Comparison of ENCODE assay signal across 13 cellular contexts in genomic region chr2:45170976-45171514, GRCh38.
DNase-seq lines count a peak whose midpoint lies in the region; TF ChIP-seq lines count a peak whose summit lies in the region.
"Had no signal": no experiment of that assay in that cellular context is flagged by ENCODE, and none has a peak within 500 bp of the region (broad histone marks: within the 10 kb centered on the region; RNA-seq: fewer than 3 reads in every experiment).

No MANE protein-coding gene starts in this region.

- H3F3A ChIP-seq in neural progenitor cell (ENCODE audit: low read depth) = peaks cover 10% of the 10 kb centered on the region

- peaks cover 7% of the 10 kb centered on the region for H3K4me1 Mint-ChIP-seq in endodermal cell
- H3K4me1 Mint-ChIP-seq in neural progenitor cell = peaks cover 8% of the 10 kb centered on the region
- peaks cover 2% of the 10 kb centered on the region for H3K4me1 Mint-ChIP-seq in activated naive CD8-positive, alpha-beta T cell treated with anti-CD3 and anti-CD28 coated beads for 36 hours
- H3K4me1 Mint-ChIP-seq: central memory CD8-positive, alpha-beta T cell had no signal

- no TSS peak for BruUV-seq in OCI-LY7 (replicated peaks; lab: Mats Ljungman, UMichigan)

- H3K9me3 Mint-ChIP-seq in endodermal cell = no peaks in the 10 kb centered on the region
- H3K9me3 Mint-ChIP-seq in neural progenitor cell = no peaks in the 10 kb centered on the region
- no peaks in the 10 kb centered on the region for H3K9me3 Mint-ChIP-seq in activated naive CD8-positive, alpha-beta T cell treated with anti-CD3 and anti-CD28 coated beads for 36 hours
- H3K9me3 Mint-ChIP-seq: central memory CD8-positive, alpha-beta T cell had no signal

- H3K4me3 Mint-ChIP-seq in endodermal cell (peak overlapping the region; percentile 51), neural progenitor cell (no peak overlapping the region)
- H3K4me3 Mint-ChIP-seq in activated naive CD8-positive, alpha-beta T cell treated with anti-CD3 and anti-CD28 coated beads for 36 hours = no peak overlapping the region
- H3K4me3 Mint-ChIP-seq: activated CD8-positive, alpha-beta T cell treated with anti-CD3 and anti-CD28 coated beads, Interleukin-2, amount 10 ng/mL, durations not matched to agents 7 days and 5 days; central memory CD8-positive, alpha-beta T cell had no signal

- peaks cover 90% of the 10 kb centered on the region for H3K27me3 Mint-ChIP-seq in endodermal cell (ENCODE audit: insufficient read depth)
- H3K27me3 Mint-ChIP-seq in neural progenitor cell (ENCODE audit: insufficient read depth, low read depth) = peaks cover 41% of the 10 kb centered on the region
- peaks cover 68% of the 10 kb centered on the region for H3K27me3 Mint-ChIP-seq in activated naive CD8-positive, alpha-beta T cell treated with anti-CD3 and anti-CD28 coated beads for 36 hours

- H4K20me1 ChIP-seq in OCI-LY7 (ENCODE audit: insufficient read depth, low read length) (no peaks in the 10 kb centered on the region), neural progenitor cell (ENCODE audit: low read depth) (peaks cover 23% of the 10 kb centered on the region)

- H3K27ac ChIP-seq in OCI-LY7 (ENCODE audit: low read depth, low read length, poor library complexity, severe bottlenecking) = no peak overlapping the region
- H3K27ac ChIP-seq in endodermal cell (ENCODE audit: low read depth, low read length) = no peak overlapping the region
- H3K27ac ChIP-seq in neural progenitor cell = no peak overlapping the region

- H3K9ac ChIP-seq in endodermal cell (ENCODE audit: extremely low read depth, low read length, poor library complexity, severe bottlenecking) (no peak overlapping the region), neural progenitor cell (no peak overlapping the region)

- H3K4me2 ChIP-seq in OCI-LY7 (ENCODE audit: low read length) (no peak overlapping the region), neural progenitor cell (peak overlapping the region; percentile 91)

- DNase-seq in Daoy (ENCODE audit: low read depth) (peak; percentile 24), OCI-LY7 (ENCODE audit: low spot score) (no peak), endodermal cell (no peak), neural progenitor cell (ENCODE audit: low spot score) (no peak), UCSD-AML1 (lab: John Stamatoyannopoulos, UW; ENCODE audit: unreplicated experiment) (no peak), T-helper 2 cell (no peak)
- no peak for DNase-seq in activated T-cell treated with anti-CD3 and anti-CD28 coated beads, Interleukin-2, amount 50 U/mL, for 48 hours
- no peak for DNase-seq in activated naive CD8-positive, alpha-beta T cell treated with anti-CD3 and anti-CD28 coated beads for 36 hours
- DNase-seq: activated CD8-positive, alpha-beta T cell treated with anti-CD3 and anti-CD28 coated beads, Interleukin-2, amount 10 ng/mL, durations not matched to agents 7 days and 5 days; activated gamma-delta T cell treated with Interleukin-2 at 50 U/mL for 16 hours; NCI-H446; stimulated activated naive CD8-positive, alpha-beta T cell treated with anti-CD3 and anti-CD28 coated beads, Interleukin-15, Interleukin-2, amounts not matched to agents 100 U/mL and 50 U/mL, for 24 hours had no signal

- no peaks in the 10 kb centered on the region for H3K9me2 ChIP-seq in OCI-LY7 (ENCODE audit: insufficient read depth, low read length)

- 39 to 72% methylated on average over 13 to 16 of the region's 16 CpGs for WGBS in endodermal cell (ENCODE audit: insufficient coverage in 1 of 2, insufficient read length in 1 of 2), 2 experiments

- POLR2A ChIA-PET in OCI-LY7 (lab: Charles Lee) = no interaction called here

- H3K9me3 ChIP-seq in OCI-LY7 (ENCODE audit: low read length) (no peaks in the 10 kb centered on the region), endodermal cell (ENCODE audit: control insufficient read depth, low read length) (no peaks in the 10 kb centered on the region), neural progenitor cell (ENCODE audit: low read depth) (no peaks in the 10 kb centered on the region)

- intact Hi-C loops in OCI-LY7 (cut with micrococcal nuclease; ENCODE audit: unreplicated experiment) = no loop called here

- peaks cover 93% of the 10 kb centered on the region for H3K27me3 ChIP-seq in endodermal cell (ENCODE audit: control insufficient read depth, insufficient read depth, low read length, poor library complexity, severe bottlenecking)
- peaks cover 88% of the 10 kb centered on the region for H3K27me3 ChIP-seq in neural progenitor cell

- peaks cover 8% of the 10 kb centered on the region for H3K4me1 ChIP-seq in OCI-LY7 (ENCODE audit: insufficient read depth, low read length, poor library complexity, severe bottlenecking)
- peaks cover 3% of the 10 kb centered on the region for H3K4me1 ChIP-seq in endodermal cell (ENCODE audit: control insufficient read depth, insufficient read depth, low read length)
- peaks cover 18% of the 10 kb centered on the region for H3K4me1 ChIP-seq in neural progenitor cell

- CTCF ChIA-PET in OCI-LY7 (lab: Charles Lee; ENCODE audit: unreplicated experiment) = no interaction called here

- TF ChIP-seq CTCF in OCI-LY7 (conservative IDR thresholded peaks at IDR 0.05; ENCODE audit: low read length) (no peak), endodermal cell (conservative IDR thresholded peaks at IDR 0.05) (no peak), neural progenitor cell (IDR thresholded peaks at IDR 0.05) (no peak)

- H3K36me3 Mint-ChIP-seq in endodermal cell (ENCODE audit: low read depth) = no peaks in the 10 kb centered on the region
- H3K36me3 Mint-ChIP-seq in neural progenitor cell = no peaks in the 10 kb centered on the region
- no peaks in the 10 kb centered on the region for H3K36me3 Mint-ChIP-seq in activated naive CD8-positive, alpha-beta T cell treated with anti-CD3 and anti-CD28 coated beads for 36 hours

- H3K4me3 ChIP-seq in OCI-LY7 (ENCODE audit: low read depth, low read length, poor library complexity, severe bottlenecking) (no peak overlapping the region), endodermal cell (ENCODE audit: low read length) (peak overlapping the region; percentile 72), neural progenitor cell (no peak overlapping the region)

- H3K27ac Mint-ChIP-seq in endodermal cell (no peak overlapping the region), neural progenitor cell (no peak overlapping the region)
- H3K27ac Mint-ChIP-seq in activated naive CD8-positive, alpha-beta T cell treated with anti-CD3 and anti-CD28 coated beads for 36 hours = no peak overlapping the region
- H3K27ac Mint-ChIP-seq: activated CD8-positive, alpha-beta T cell treated with anti-CD3 and anti-CD28 coated beads, Interleukin-2, amount 10 ng/mL, durations not matched to agents 7 days and 5 days had no signal

- H2AFZ ChIP-seq in OCI-LY7 (ENCODE audit: low read length) (peak overlapping the region; percentile 58; the same call in 1 of the 2 replicates), neural progenitor cell (replicated peaks) (no peak overlapping the region)

- H3K79me2 ChIP-seq in OCI-LY7 (ENCODE audit: insufficient read depth, low read depth, low read length) (no peaks in the 10 kb centered on the region), neural progenitor cell (ENCODE audit: low read depth) (no peaks in the 10 kb centered on the region)

- H3K36me3 ChIP-seq in OCI-LY7 (ENCODE audit: insufficient read depth, low read length) = no peaks in the 10 kb centered on the region
- no peaks in the 10 kb centered on the region for H3K36me3 ChIP-seq in endodermal cell (ENCODE audit: control insufficient read depth, insufficient read depth, low read length)
- H3K36me3 ChIP-seq in neural progenitor cell = no peaks in the 10 kb centered on the region
